1 cellular context compared by ENCODE assay signal in genomic region chr6:3259491-3259958, GRCh38.
TF ChIP-seq lines count a peak whose summit lies in the region.

No MANE protein-coding gene starts in this region.

TF ChIP-seq in HepG2, 621 proteins besides CTCF, POLR2A, EP300 and RAD21 (continued from another document and continues in another):
- 0 out of 2 replicates have a peak, but pooled peaks have one; percentile 41 for TF ChIP-seq ATF6 (CRISPR knock-in tag; conservative IDR thresholded peaks at IDR 0.05)
- peak; percentile 66 for TF ChIP-seq SAP130 (CRISPR knock-in tag; IDR thresholded peaks at IDR 0.05; ENCODE audit: low read depth)
- TF ChIP-seq NR2F2 (IDR thresholded peaks at IDR 0.05; ENCODE audit: borderline replicate concordance, low read depth): peak; percentile 43; the same call in 1 of the 2 replicates
- TF ChIP-seq TCF7 (IDR thresholded peaks at IDR 0.05; ENCODE audit: low read depth): no peak
- no peak for TF ChIP-seq STAT5B (CRISPR knock-in tag; IDR thresholded peaks at IDR 0.05)
- no peak for TF ChIP-seq ASH2L (IDR thresholded peaks at IDR 0.05; ENCODE audit: insufficient read length, low read depth, low read length)
- no peak for TF ChIP-seq KDM1A (CRISPR knock-in tag; IDR thresholded peaks at IDR 0.05)
- TF ChIP-seq NFE2L1 (CRISPR knock-in tag; IDR thresholded peaks at IDR 0.05; ENCODE audit: borderline replicate concordance): 0 out of 2 replicates have a peak, but pooled peaks have one; percentile 54
- TF ChIP-seq, protein P1, sequence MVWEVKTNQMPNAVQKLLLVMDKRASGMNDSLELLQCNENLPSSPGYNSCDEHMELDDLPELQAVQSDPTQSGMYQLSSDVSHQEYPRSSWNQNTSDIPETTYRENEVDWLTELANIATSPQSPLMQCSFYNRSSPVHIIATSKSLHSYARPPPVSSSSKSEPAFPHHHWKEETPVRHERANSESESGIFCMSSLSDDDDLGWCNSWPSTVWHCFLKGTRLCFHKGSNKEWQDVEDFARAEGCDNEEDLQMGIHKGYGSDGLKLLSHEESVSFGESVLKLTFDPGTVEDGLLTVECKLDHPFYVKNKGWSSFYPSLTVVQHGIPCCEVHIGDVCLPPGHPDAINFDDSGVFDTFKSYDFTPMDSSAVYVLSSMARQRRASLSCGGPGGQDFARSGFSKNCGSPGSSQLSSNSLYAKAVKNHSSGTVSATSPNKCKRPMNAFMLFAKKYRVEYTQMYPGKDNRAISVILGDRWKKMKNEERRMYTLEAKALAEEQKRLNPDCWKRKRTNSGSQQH (CRISPR knock-in tag; IDR thresholded peaks at IDR 0.05; ENCODE audit: low read depth): peak; percentile 67; the same call in 1 of the 2 replicates
- peak; percentile 20; the same call in 1 of the 2 replicates for TF ChIP-seq SMAD3 (CRISPR knock-in tag; IDR thresholded peaks at IDR 0.05)
- 0 out of 4 replicates have a peak, but pooled peaks of 1 of the 2 experiments have one; percentile 42 for TF ChIP-seq KLF16 (CRISPR knock-in tag; IDR thresholded peaks at IDR 0.05)
- no peak for TF ChIP-seq ZNF329 (CRISPR knock-in tag; IDR thresholded peaks at IDR 0.05; ENCODE audit: low read depth)
- TF ChIP-seq ZEB1 (IDR thresholded peaks at IDR 0.05; ENCODE audit: insufficient replicate concordance, low read depth): no peak
- no peak for TF ChIP-seq ZNF44 (CRISPR knock-in tag; IDR thresholded peaks at IDR 0.05)
- TF ChIP-seq ZNF335 (CRISPR knock-in tag; IDR thresholded peaks at IDR 0.05): 0 out of 2 replicates have a peak, but pooled peaks have one; percentile 44
- 0 out of 2 replicates have a peak, but pooled peaks have one; percentile 3 for TF ChIP-seq ZNF430 (CRISPR knock-in tag; IDR thresholded peaks at IDR 0.05)
- no peak for TF ChIP-seq ZNF577 (CRISPR knock-in tag; IDR thresholded peaks at IDR 0.05; ENCODE audit: borderline replicate concordance, low read depth)
- TF ChIP-seq ZNF512 (CRISPR knock-in tag; IDR thresholded peaks at IDR 0.05): peak; percentile 55; the same call in 1 of the 2 replicates
- TF ChIP-seq ZFP90 (CRISPR knock-in tag; IDR thresholded peaks at IDR 0.05; ENCODE audit: borderline replicate concordance): no peak
- TF ChIP-seq, protein P2, sequence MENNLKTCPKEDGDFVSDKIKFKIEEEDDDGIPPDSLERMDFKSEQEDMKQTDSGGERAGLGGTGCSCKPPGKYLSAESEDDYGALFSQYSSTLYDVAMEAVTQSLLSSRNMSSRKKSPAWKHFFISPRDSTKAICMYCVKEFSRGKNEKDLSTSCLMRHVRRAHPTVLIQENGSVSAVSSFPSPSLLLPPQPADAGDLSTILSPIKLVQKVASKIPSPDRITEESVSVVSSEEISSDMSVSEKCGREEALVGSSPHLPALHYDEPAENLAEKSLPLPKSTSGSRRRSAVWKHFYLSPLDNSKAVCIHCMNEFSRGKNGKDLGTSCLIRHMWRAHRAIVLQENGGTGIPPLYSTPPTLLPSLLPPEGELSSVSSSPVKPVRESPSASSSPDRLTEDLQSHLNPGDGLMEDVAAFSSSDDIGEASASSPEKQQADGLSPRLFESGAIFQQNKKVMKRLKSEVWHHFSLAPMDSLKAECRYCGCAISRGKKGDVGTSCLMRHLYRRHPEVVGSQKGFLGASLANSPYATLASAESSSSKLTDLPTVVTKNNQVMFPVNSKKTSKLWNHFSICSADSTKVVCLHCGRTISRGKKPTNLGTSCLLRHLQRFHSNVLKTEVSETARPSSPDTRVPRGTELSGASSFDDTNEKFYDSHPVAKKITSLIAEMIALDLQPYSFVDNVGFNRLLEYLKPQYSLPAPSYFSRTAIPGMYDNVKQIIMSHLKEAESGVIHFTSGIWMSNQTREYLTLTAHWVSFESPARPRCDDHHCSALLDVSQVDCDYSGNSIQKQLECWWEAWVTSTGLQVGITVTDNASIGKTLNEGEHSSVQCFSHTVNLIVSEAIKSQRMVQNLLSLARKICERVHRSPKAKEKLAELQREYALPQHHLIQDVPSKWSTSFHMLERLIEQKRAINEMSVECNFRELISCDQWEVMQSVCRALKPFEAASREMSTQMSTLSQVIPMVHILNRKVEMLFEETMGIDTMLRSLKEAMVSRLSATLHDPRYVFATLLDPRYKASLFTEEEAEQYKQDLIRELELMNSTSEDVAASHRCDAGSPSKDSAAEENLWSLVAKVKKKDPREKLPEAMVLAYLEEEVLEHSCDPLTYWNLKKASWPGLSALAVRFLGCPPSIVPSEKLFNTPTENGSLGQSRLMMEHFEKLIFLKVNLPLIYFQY (CRISPR knock-in tag; IDR thresholded peaks at IDR 0.05; ENCODE audit: borderline replicate concordance): no peak
- no peak for TF ChIP-seq JDP2 (CRISPR knock-in tag; IDR thresholded peaks at IDR 0.05; ENCODE audit: borderline replicate concordance)
- peak; percentile 32; the same call in 1 of the 2 replicates for TF ChIP-seq MNT (IDR thresholded peaks at IDR 0.05)
- 0 out of 2 replicates have a peak, but pooled peaks have one; percentile 72 for TF ChIP-seq ZNF205 (CRISPR knock-in tag; IDR thresholded peaks at IDR 0.05)
- TF ChIP-seq ZNF768 (CRISPR knock-in tag; IDR thresholded peaks at IDR 0.05): 0 out of 2 replicates have a peak, but pooled peaks have one; percentile 20
- no peak for TF ChIP-seq RFXANK (CRISPR knock-in tag; IDR thresholded peaks at IDR 0.05)
- peak; percentile 16; the same call in 1 of the 2 replicates for TF ChIP-seq KLF15 (CRISPR knock-in tag; IDR thresholded peaks at IDR 0.05; ENCODE audit: borderline replicate concordance)
- no peak for TF ChIP-seq PCBP1 (IDR thresholded peaks at IDR 0.05; ENCODE audit: borderline replicate concordance, low read depth, low read length)
- TF ChIP-seq IRF2 (CRISPR knock-in tag; IDR thresholded peaks at IDR 0.05): 0 out of 2 replicates have a peak, but pooled peaks have one; percentile 22
- no peak for TF ChIP-seq MTF1 (CRISPR knock-in tag; IDR thresholded peaks at IDR 0.05)
- TF ChIP-seq ARID5B (CRISPR knock-in tag; IDR thresholded peaks at IDR 0.05): no peak
- TF ChIP-seq SNAPC5 (CRISPR knock-in tag; IDR thresholded peaks at IDR 0.05; ENCODE audit: borderline replicate concordance): no peak
- TF ChIP-seq, protein P3, sequence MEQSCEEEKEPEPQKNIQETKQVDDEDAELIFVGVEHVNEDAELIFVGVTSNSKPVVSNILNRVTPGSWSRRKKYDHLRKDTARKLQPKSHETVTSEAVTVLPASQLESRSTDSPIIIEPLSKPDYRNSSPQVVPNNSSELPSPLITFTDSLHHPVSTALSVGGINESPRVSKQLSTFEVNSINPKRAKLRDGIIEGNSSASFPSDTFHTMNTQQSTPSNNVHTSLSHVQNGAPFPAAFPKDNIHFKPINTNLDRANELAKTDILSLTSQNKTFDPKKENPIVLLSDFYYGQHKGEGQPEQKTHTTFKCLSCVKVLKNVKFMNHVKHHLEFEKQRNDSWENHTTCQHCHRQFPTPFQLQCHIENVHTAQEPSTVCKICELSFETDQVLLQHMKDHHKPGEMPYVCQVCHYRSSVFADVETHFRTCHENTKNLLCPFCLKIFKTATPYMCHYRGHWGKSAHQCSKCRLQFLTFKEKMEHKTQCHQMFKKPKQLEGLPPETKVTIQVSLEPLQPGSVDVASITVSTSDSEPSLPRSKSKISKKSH (CRISPR knock-in tag; IDR thresholded peaks at IDR 0.05; ENCODE audit: borderline replicate concordance): peak; percentile 43; the same call in 1 of the 2 replicates
- no peak for TF ChIP-seq BRD4 (CRISPR knock-in tag; IDR thresholded peaks at IDR 0.05)
- TF ChIP-seq HNRNPH1 (optimal IDR thresholded peaks at IDR 0.05; ENCODE audit: low read depth, low read length): no peak
- no peak for TF ChIP-seq ZBTB20 (CRISPR knock-in tag; IDR thresholded peaks at IDR 0.05; ENCODE audit: borderline replicate concordance, low read depth)
- TF ChIP-seq, protein P4, sequence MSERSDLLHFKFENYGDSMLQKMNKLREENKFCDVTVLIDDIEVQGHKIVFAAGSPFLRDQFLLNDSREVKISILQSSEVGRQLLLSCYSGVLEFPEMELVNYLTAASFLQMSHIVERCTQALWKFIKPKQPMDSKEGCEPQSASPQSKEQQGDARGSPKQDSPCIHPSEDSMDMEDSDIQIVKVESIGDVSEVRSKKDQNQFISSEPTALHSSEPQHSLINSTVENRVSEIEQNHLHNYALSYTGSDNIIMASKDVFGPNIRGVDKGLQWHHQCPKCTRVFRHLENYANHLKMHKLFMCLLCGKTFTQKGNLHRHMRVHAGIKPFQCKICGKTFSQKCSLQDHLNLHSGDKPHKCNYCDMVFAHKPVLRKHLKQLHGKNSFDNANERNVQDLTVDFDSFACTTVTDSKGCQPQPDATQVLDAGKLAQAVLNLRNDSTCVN (CRISPR knock-in tag; IDR thresholded peaks at IDR 0.05; ENCODE audit: borderline replicate concordance): peak; percentile 84; the same call in 1 of the 2 replicates
- TF ChIP-seq THRA (CRISPR knock-in tag; IDR thresholded peaks at IDR 0.05; ENCODE audit: borderline replicate concordance): 0 out of 2 replicates have a peak, but pooled peaks have one; percentile 9
- peak; percentile 35; the same call in 1 of the 2 replicates for TF ChIP-seq ETV5 (CRISPR knock-in tag; IDR thresholded peaks at IDR 0.05; ENCODE audit: borderline replicate concordance)
